Comparison of ENCODE assay signal across 24 cellular contexts in genomic region chr16:24367186-24367585, GRCh38.
"Had no signal": no experiment of that assay in that cellular context is flagged by ENCODE, and none has a peak within 500 bp of the region (broad histone marks: within the 10 kb centered on the region; RNA-seq: fewer than 3 reads in every experiment).

No MANE protein-coding gene starts in this region.

- H3K4me3 Mint-ChIP-seq: activated B cell treated with CpG ODN at 0.5 μM for 24 hours; activated CD4-positive, alpha-beta memory T cell treated with anti-CD3 and anti-CD28 coated beads for 36 hours; activated naive CD8-positive, alpha-beta T cell treated with anti-CD3 and anti-CD28 coated beads for 36 hours; activated T-helper 1 cell treated with anti-CD3 and anti-CD28 coated beads, Interleukin-12 subunit alpha, Interleukin-12 subunit beta, Interleukin-2, Interleukin-4 antibody, amounts not matched to agents 30 ng/mL and 10 ng/mL and 1 ng/mL, durations not matched to agents 14 hours and 24 hours and 36 hours; dendritic cell treated with granulocyte-macrophage colony-stimulating factor and Interleukin-4, amounts not matched to agents 40 ng/mL and 50 ng/mL, for 4 days; immature natural killer cell; neural crest cell; stimulated activated naive CD8-positive, alpha-beta T cell treated with anti-CD3 and anti-CD28 coated beads, Interleukin-15, amount 100 ng/mL, for 72 hours had no signal

- H3K27ac Mint-ChIP-seq: activated B cell treated with CpG ODN at 0.5 μM for 24 hours; activated CD4-positive, alpha-beta memory T cell treated with anti-CD3 and anti-CD28 coated beads for 36 hours; activated naive CD8-positive, alpha-beta T cell treated with anti-CD3 and anti-CD28 coated beads for 36 hours; activated T-helper 1 cell treated with anti-CD3 and anti-CD28 coated beads, Interleukin-12 subunit alpha, Interleukin-12 subunit beta, Interleukin-2, Interleukin-4 antibody, amounts not matched to agents 30 ng/mL and 10 ng/mL and 1 ng/mL, durations not matched to agents 14 hours and 24 hours and 36 hours; dendritic cell treated with granulocyte-macrophage colony-stimulating factor and Interleukin-4, amounts not matched to agents 40 ng/mL and 50 ng/mL, for 4 days; immature natural killer cell; stimulated activated naive CD8-positive, alpha-beta T cell treated with anti-CD3 and anti-CD28 coated beads, Interleukin-15, amount 100 ng/mL, for 72 hours had no signal

- H3K27ac ChIP-seq: esophagus muscularis mucosa, prostate gland, skin epidermis, suprapubic skin, transverse colon, uterus had no signal

- H3K36me3 Mint-ChIP-seq: activated CD4-positive, alpha-beta memory T cell treated with anti-CD3 and anti-CD28 coated beads for 36 hours; activated naive CD8-positive, alpha-beta T cell treated with anti-CD3 and anti-CD28 coated beads for 36 hours; immature natural killer cell had no signal

- H3K4me1 Mint-ChIP-seq: activated B cell treated with CpG ODN at 0.5 μM for 24 hours; activated naive CD8-positive, alpha-beta T cell treated with anti-CD3 and anti-CD28 coated beads for 36 hours; neural crest cell; stimulated activated naive CD8-positive, alpha-beta T cell treated with anti-CD3 and anti-CD28 coated beads, Interleukin-15, amount 100 ng/mL, for 72 hours had no signal

- H3K4me1 ChIP-seq: prostate gland, suprapubic skin, transverse colon, uterus had no signal

- H3K27me3 ChIP-seq: suprapubic skin, transverse colon, uterus had no signal

- DNase-seq: activated B cell treated with CpG ODN at 0.5 μM for 24 hours; activated CD4-positive, alpha-beta memory T cell treated with anti-CD3 and anti-CD28 coated beads for 36 hours; activated CD4-positive, alpha-beta T cell treated with anti-CD3 and anti-CD28 coated beads for 4 hours; activated gamma-delta T cell treated with Interleukin-2 at 50 U/mL for 16 hours; activated naive CD8-positive, alpha-beta T cell treated with anti-CD3 and anti-CD28 coated beads for 36 hours; activated T-cell treated with anti-CD3 and anti-CD28 coated beads for 4 hours; amniotic stem cell; effector CD8-positive, alpha-beta T cell; immature natural killer cell; kidney glomerular epithelial cell; left ventricle myocardium superior; right cardiac atrium; stimulated activated CD4-positive, alpha-beta T cell treated with anti-CD3 and anti-CD28 coated beads, Interleukin-15, amount 100 ng/mL, for 24 hours; stimulated activated CD4-positive, alpha-beta T cell treated with anti-CD3 and anti-CD28 coated beads, Interleukin-2, amount 100 ng/mL, for 48 hours; stimulated activated naive CD8-positive, alpha-beta T cell treated with anti-CD3 and anti-CD28 coated beads, Interleukin-15, amount 100 ng/mL, for 72 hours; transverse colon; uterus had no signal

- H3K36me3 ChIP-seq: esophagus muscularis mucosa, prostate gland, suprapubic skin, transverse colon, uterus had no signal

- ATAC-seq: left ventricle myocardium superior; right cardiac atrium; stimulated activated naive CD8-positive, alpha-beta T cell treated with anti-CD3 and anti-CD28 coated beads, Interleukin-15, amount 100 ng/mL, for 72 hours had no signal

- H3K9me3 Mint-ChIP-seq: activated T-helper 1 cell treated with anti-CD3 and anti-CD28 coated beads, Interleukin-12 subunit alpha, Interleukin-12 subunit beta, Interleukin-2, Interleukin-4 antibody, amounts not matched to agents 30 ng/mL and 10 ng/mL and 1 ng/mL, durations not matched to agents 14 hours and 24 hours and 36 hours; dendritic cell treated with granulocyte-macrophage colony-stimulating factor and Interleukin-4, amounts not matched to agents 40 ng/mL and 50 ng/mL, for 4 days had no signal

- H3K4me3 ChIP-seq: esophagus muscularis mucosa, prostate gland, skin epidermis, suprapubic skin, transverse colon, uterus had no signal

- H3K9me3 ChIP-seq: prostate gland, suprapubic skin, transverse colon, uterus had no signal
